2 cellular contexts compared by ENCODE assay signal in genomic region chr11:92769125-92769524, GRCh38.
TF ChIP-seq lines count a peak whose summit lies in the region.

No MANE protein-coding gene starts in this region.

TF ChIP-seq in HepG2, 621 proteins besides CTCF, POLR2A, EP300 and RAD21 (continued from another document):
- no peak for TF ChIP-seq RBFOX2 (IDR thresholded peaks at IDR 0.05; ENCODE audit: low read depth, low read length)
- TF ChIP-seq MTF2 (CRISPR knock-in tag; IDR thresholded peaks at IDR 0.05; ENCODE audit: borderline replicate concordance) = no peak
- TF ChIP-seq, protein P1, sequence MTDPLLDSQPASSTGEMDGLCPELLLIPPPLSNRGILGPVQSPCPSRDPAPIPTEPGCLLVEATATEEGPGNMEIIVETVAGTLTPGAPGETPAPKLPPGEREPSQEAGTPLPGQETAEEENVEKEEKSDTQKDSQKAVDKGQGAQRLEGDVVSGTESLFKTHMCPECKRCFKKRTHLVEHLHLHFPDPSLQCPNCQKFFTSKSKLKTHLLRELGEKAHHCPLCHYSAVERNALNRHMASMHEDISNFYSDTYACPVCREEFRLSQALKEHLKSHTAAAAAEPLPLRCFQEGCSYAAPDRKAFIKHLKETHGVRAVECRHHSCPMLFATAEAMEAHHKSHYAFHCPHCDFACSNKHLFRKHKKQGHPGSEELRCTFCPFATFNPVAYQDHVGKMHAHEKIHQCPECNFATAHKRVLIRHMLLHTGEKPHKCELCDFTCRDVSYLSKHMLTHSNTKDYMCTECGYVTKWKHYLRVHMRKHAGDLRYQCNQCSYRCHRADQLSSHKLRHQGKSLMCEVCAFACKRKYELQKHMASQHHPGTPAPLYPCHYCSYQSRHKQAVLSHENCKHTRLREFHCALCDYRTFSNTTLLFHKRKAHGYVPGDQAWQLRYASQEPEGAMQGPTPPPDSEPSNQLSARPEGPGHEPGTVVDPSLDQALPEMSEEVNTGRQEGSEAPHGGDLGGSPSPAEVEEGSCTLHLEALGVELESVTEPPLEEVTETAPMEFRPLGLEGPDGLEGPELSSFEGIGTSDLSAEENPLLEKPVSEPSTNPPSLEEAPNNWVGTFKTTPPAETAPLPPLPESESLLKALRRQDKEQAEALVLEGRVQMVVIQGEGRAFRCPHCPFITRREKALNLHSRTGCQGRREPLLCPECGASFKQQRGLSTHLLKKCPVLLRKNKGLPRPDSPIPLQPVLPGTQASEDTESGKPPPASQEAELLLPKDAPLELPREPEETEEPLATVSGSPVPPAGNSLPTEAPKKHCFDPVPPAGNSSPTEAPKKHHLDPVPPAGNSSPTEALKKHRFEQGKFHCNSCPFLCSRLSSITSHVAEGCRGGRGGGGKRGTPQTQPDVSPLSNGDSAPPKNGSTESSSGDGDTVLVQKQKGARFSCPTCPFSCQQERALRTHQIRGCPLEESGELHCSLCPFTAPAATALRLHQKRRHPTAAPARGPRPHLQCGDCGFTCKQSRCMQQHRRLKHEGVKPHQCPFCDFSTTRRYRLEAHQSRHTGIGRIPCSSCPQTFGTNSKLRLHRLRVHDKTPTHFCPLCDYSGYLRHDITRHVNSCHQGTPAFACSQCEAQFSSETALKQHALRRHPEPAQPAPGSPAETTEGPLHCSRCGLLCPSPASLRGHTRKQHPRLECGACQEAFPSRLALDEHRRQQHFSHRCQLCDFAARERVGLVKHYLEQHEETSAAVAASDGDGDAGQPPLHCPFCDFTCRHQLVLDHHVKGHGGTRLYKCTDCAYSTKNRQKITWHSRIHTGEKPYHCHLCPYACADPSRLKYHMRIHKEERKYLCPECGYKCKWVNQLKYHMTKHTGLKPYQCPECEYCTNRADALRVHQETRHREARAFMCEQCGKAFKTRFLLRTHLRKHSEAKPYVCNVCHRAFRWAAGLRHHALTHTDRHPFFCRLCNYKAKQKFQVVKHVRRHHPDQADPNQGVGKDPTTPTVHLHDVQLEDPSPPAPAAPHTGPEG (CRISPR knock-in tag; IDR thresholded peaks at IDR 0.05) = no peak
- TF ChIP-seq, protein P2, sequence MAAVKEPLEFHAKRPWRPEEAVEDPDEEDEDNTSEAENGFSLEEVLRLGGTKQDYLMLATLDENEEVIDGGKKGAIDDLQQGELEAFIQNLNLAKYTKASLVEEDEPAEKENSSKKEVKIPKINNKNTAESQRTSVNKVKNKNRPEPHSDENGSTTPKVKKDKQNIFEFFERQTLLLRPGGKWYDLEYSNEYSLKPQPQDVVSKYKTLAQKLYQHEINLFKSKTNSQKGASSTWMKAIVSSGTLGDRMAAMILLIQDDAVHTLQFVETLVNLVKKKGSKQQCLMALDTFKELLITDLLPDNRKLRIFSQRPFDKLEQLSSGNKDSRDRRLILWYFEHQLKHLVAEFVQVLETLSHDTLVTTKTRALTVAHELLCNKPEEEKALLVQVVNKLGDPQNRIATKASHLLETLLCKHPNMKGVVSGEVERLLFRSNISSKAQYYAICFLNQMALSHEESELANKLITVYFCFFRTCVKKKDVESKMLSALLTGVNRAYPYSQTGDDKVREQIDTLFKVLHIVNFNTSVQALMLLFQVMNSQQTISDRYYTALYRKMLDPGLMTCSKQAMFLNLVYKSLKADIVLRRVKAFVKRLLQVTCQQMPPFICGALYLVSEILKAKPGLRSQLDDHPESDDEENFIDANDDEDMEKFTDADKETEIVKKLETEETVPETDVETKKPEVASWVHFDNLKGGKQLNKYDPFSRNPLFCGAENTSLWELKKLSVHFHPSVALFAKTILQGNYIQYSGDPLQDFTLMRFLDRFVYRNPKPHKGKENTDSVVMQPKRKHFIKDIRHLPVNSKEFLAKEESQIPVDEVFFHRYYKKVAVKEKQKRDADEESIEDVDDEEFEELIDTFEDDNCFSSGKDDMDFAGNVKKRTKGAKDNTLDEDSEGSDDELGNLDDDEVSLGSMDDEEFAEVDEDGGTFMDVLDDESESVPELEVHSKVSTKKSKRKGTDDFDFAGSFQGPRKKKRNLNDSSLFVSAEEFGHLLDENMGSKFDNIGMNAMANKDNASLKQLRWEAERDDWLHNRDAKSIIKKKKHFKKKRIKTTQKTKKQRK (IDR thresholded peaks at IDR 0.05; ENCODE audit: low read length) = no peak
- no peak for TF ChIP-seq ZNF225 (CRISPR knock-in tag; IDR thresholded peaks at IDR 0.05)
- TF ChIP-seq ZNF577 (CRISPR knock-in tag; IDR thresholded peaks at IDR 0.05; ENCODE audit: borderline replicate concordance, low read depth) = no peak
- TF ChIP-seq, protein P3, sequence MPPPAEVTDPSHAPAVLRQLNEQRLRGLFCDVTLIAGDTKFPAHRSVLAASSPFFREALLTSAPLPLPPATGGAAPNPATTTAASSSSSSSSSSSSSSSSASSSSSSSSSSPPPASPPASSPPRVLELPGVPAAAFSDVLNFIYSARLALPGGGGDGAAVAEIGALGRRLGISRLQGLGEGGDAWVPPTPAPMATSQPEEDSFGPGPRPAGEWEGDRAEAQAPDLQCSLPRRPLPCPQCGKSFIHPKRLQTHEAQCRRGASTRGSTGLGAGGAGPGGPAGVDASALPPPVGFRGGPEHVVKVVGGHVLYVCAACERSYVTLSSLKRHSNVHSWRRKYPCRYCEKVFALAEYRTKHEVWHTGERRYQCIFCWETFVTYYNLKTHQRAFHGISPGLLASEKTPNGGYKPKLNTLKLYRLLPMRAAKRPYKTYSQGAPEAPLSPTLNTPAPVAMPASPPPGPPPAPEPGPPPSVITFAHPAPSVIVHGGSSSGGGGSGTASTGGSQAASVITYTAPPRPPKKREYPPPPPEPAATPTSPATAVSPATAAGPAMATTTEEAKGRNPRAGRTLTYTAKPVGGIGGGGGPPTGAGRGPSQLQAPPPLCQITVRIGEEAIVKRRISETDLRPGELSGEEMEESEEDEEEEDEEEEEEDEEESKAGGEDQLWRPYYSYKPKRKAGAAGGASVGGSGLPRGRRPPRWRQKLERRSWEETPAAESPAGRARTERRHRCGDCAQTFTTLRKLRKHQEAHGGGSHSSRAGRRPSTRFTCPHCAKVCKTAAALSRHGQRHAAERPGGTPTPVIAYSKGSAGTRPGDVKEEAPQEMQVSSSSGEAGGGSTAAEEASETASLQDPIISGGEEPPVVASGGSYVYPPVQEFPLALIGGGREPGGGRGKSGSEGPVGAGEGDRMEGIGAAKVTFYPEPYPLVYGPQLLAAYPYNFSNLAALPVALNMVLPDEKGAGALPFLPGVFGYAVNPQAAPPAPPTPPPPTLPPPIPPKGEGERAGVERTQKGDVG (CRISPR knock-in tag; IDR thresholded peaks at IDR 0.05; ENCODE audit: borderline replicate concordance) = no peak
- TF ChIP-seq ZNF383 (CRISPR knock-in tag; IDR thresholded peaks at IDR 0.05; ENCODE audit: borderline replicate concordance) = no peak
TF ChIP-seq in HepG2: peak in this region for 0.

TF ChIP-seq in GM23338, 12 proteins besides CTCF, POLR2A, EP300 and RAD21 (continued from another document):
- TF ChIP-seq ZNF462 (CRISPR knock-in tag; IDR thresholded peaks at IDR 0.05) = no peak
- TF ChIP-seq EZH2 (IDR thresholded peaks at IDR 0.05; ENCODE audit: low read depth, unreplicated experiment) = no peak
- TF ChIP-seq, protein P4, sequence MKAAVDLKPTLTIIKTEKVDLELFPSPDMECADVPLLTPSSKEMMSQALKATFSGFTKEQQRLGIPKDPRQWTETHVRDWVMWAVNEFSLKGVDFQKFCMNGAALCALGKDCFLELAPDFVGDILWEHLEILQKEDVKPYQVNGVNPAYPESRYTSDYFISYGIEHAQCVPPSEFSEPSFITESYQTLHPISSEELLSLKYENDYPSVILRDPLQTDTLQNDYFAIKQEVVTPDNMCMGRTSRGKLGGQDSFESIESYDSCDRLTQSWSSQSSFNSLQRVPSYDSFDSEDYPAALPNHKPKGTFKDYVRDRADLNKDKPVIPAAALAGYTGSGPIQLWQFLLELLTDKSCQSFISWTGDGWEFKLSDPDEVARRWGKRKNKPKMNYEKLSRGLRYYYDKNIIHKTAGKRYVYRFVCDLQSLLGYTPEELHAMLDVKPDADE (IDR thresholded peaks at IDR 0.05) = no peak
- no peak for TF ChIP-seq CREB1 (CRISPR knock-in tag; IDR thresholded peaks at IDR 0.05; ENCODE audit: low read depth)
- TF ChIP-seq JUNB (IDR thresholded peaks at IDR 0.05; ENCODE audit: unreplicated experiment) = no peak
- TF ChIP-seq ZNF114 (CRISPR knock-in tag; IDR thresholded peaks at IDR 0.05) = no peak
- no peak for TF ChIP-seq EZH2phosphoT487 (IDR thresholded peaks at IDR 0.05; ENCODE audit: unreplicated experiment)
- no peak for TF ChIP-seq ZNF331 (CRISPR knock-in tag; IDR thresholded peaks at IDR 0.05; ENCODE audit: low read depth)
- no peak for TF ChIP-seq REST (IDR thresholded peaks at IDR 0.05; ENCODE audit: unreplicated experiment)
